8 cellular contexts compared by ENCODE assay signal in the genomic region with DNA sequence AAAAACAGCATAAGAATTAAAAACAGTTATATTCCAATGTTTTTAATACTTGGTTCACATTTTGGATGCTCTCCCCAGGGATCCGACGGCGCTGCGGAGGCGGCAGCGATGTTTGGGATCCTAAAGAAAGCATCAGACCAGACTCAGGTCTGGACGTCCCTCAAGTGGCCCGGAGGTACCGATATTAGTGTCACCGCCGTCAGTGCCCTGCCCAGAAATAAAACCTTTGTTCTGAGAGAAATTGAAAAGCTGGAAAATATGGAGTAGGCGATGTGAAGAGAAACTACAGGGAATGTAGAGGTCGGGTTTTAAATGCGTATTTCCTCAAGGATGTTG. TPM values are rescaled to one million over a fixed set of nuclear protein-coding genes. Genes with fewer than 3 reads are reported as not detected.
DNase-seq lines count a peak whose midpoint lies in the region; FAIRE-seq and TF ChIP-seq lines count a peak whose summit lies in the region.

No MANE protein-coding gene starts in this region.

- H3K4me3 ChIP-seq in ACC112 (ENCODE audit: low read depth, low read length): peak overlapping the region; percentile 91
- peak overlapping the region; percentile 72 for H3K4me3 ChIP-seq in bronchial epithelial cell (ENCODE audit: low read depth, low read length)
- peak overlapping the region; percentile 95 for H3K4me3 ChIP-seq in urinary bladder (ENCODE audit: low read depth, low read length)

- peak overlapping the region; percentile 58 for H2AFZ ChIP-seq in ACC112 (ENCODE audit: low read length, unreplicated experiment)

- H3K36me3 ChIP-seq in ACC112 (ENCODE audit: insufficient read depth, low read length) (peaks cover 7% of the 10 kb centered on the region; the same call in 1 of the 2 replicates), bronchial epithelial cell (ENCODE audit: control insufficient read depth, insufficient read depth, low read length) (no peaks in the 10 kb centered on the region), urinary bladder (ENCODE audit: insufficient read depth) (no peaks in the 10 kb centered on the region)

- peaks cover 43% of the 10 kb centered on the region for H3K79me2 ChIP-seq in ACC112 (ENCODE audit: control insufficient read depth, insufficient read depth, low read length, unreplicated experiment)

- H3K27me3 ChIP-seq in ACC112 (ENCODE audit: insufficient read depth, low read length) (no peaks in the 10 kb centered on the region), bronchial epithelial cell (ENCODE audit: control insufficient read depth, insufficient read depth, low read length) (no peaks in the 10 kb centered on the region)

- FAIRE-seq in bronchial epithelial cell (lab: Jason Lieb, UNC): no peak

- peak; percentile 32 for DNase-seq in HS-5 (ENCODE audit: low read depth)
- no peak for DNase-seq in bronchial epithelial cell (ENCODE audit: low read depth)
- DNase-seq in medulla oblongata (ENCODE audit: extremely low spot score): peak; percentile 13
- no peak for DNase-seq in SKM-1 (lab: John Stamatoyannopoulos, UW; ENCODE audit: unreplicated experiment)
- DNase-seq in kidney glomerular epithelial cell (lab: John Stamatoyannopoulos, UW): no peak
- DNase-seq in hepatic stellate cell (ENCODE audit: low spot score): no peak

- 5% methylated on average over 14 of the region's 14 CpGs for WGBS in urinary bladder

- H3K27ac ChIP-seq in ACC112 (ENCODE audit: low read depth, low read length): peak overlapping the region; percentile 61
- H3K27ac ChIP-seq in urinary bladder (ENCODE audit: low read depth): peak overlapping the region; percentile 48

- H3K4me1 ChIP-seq in ACC112 (ENCODE audit: control insufficient read depth, insufficient read depth, low read length, unreplicated experiment) (peaks cover 29% of the 10 kb centered on the region), urinary bladder (ENCODE audit: insufficient read depth) (peaks cover 2% of the 10 kb centered on the region)

- no peak for TF ChIP-seq CTCF in bronchial epithelial cell (IDR thresholded peaks at IDR 0.05; ENCODE audit: insufficient read depth, low read length, severe bottlenecking)

RNA-seq across cellular contexts. Expression of a gene that starts 0.6 kb away (rescaled TPM):
- total RNA-seq in bronchial epithelial cell: 25.0 and 25.3 TPM in 2 replicates
- 19.0 TPM for total RNA-seq in urinary bladder
- polyA plus RNA-seq in urinary bladder: 14.0 TPM

Comparison
In these comparisons a context has a peak if more than half of its experiments do, and no peak if none do; other contexts are left out.
1. DNase-seq: peak in HS-5 (single experiment) and medulla oblongata (single experiment); none in bronchial epithelial cell (single experiment), SKM-1 (single experiment), kidney glomerular epithelial cell (single experiment) and hepatic stellate cell (single experiment).
2. Peak in every context shown above with its lines, with median percentiles within 50 percentile points of each other: H3K4me3 ChIP-seq.